28 cellular contexts compared by ENCODE assay signal in genomic region chr3:10277115-10277625, GRCh38. TPM values are rescaled to one million over a fixed set of nuclear protein-coding genes. Genes with fewer than 3 reads are reported as not detected.
DNase-seq lines count a peak whose midpoint lies in the region; ATAC-seq and TF ChIP-seq lines count a peak whose summit lies in the region.
"Had no signal": no experiment of that assay in that cellular context is flagged by ENCODE, and none has a peak within 500 bp of the region (broad histone marks: within the 10 kb centered on the region; RNA-seq: fewer than 3 reads in every experiment).

No MANE protein-coding gene starts in this region.

- DNase-seq in Right ventricle myocardium superior (peak; percentile 16), heart left ventricle (no peak), left lobe of liver (ENCODE audit: low spot score) (no peak), 8988T (no peak)
- DNase-seq in stimulated activated naive B cell treated with anti-CD40 and anti-IgM and Interleukin-4, amounts not matched to agents 10 μg/mL and 1 μg/mL and 100 μg/mL, for 72 hours: no peak
- no peak for DNase-seq in stimulated activated CD4-positive, alpha-beta T cell treated with anti-CD3 and anti-CD28 coated beads, Interleukin-4, amount 100 ng/mL, for 1 hour
- DNase-seq: activated CD4-positive, alpha-beta T cell treated with anti-CD3 and anti-CD28 coated beads, Interleukin-2, amount 50 U/mL, for 4 hours; activated naive CD4-positive, alpha-beta T cell treated with anti-CD3 and anti-CD28 coated beads, Interleukin-2, amount 50 U/mL, for 16 hours; DMS53; esophagus squamous epithelium; hippocampal formation; Kasumi-1; left ventricle myocardium inferior; midbrain; NCI-H1436 treated with DMSO at 0.1 percent for 48 hours; NCI-H2107; NCI-H748 treated with DMSO at 0.1 percent for 48 hours; pancreas; stimulated activated CD4-positive, alpha-beta T cell treated with anti-CD3 and anti-CD28 coated beads, Interleukin-4, amount 100 ng/mL, for 24 hours; stimulated activated naive CD4-positive, alpha-beta T cell; SW 1271 had no signal

- 0 out of 2 replicates have a peak, but pooled peaks cover 3% of the 10 kb centered on the region for H4K20me1 ChIP-seq in KMS-11 (ENCODE audit: insufficient read depth)

- H3K27ac ChIP-seq in heart left ventricle (no peak overlapping the region), KMS-11 (peak overlapping the region; percentile 36; the same call in 1 of the 2 replicates)
- H3K27ac ChIP-seq: ascending aorta, esophagus squamous epithelium, left ventricle myocardium inferior, pancreas, thoracic aorta had no signal

- peaks cover 0 to 82% (median 68%) of the 10 kb centered on the region in 9 donors for H3K36me3 ChIP-seq in heart left ventricle
- H3K36me3 ChIP-seq in KMS-11 (ENCODE audit: insufficient read depth): no peaks in the 10 kb centered on the region

- H2AFZ ChIP-seq in KMS-11 (ENCODE audit: low read depth): no peak overlapping the region

- H3K27me3 ChIP-seq in heart left ventricle: no peaks in the 10 kb centered on the region
- no peaks in the 10 kb centered on the region for H3K27me3 ChIP-seq in KMS-11 (ENCODE audit: insufficient read depth, low read depth)
- H3K27me3 ChIP-seq: ascending aorta, esophagus squamous epithelium, pancreas had no signal

- peaks cover 12 to 27% of the 10 kb centered on the region in 2 donors for H3K4me1 Mint-ChIP-seq in stimulated activated naive B cell treated with anti-CD40 and anti-IgM and Interleukin-4, amounts not matched to agents 10 μg/mL and 1 μg/mL and 100 μg/mL, for 72 hours
- H3K4me1 Mint-ChIP-seq: WTC11 had no signal

- H3K36me3 Mint-ChIP-seq in stimulated activated naive B cell treated with anti-CD40 and anti-IgM and Interleukin-4, amounts not matched to agents 10 μg/mL and 1 μg/mL and 100 μg/mL, for 72 hours: peaks cover 33 to 38% of the 10 kb centered on the region in 2 donors

- ATAC-seq in Right ventricle myocardium superior (ENCODE audit: poor library complexity) (no peak), heart left ventricle (no peak), left lobe of liver (peak; percentile 42)
- ATAC-seq in stimulated activated naive B cell treated with anti-CD40 and anti-IgM and Interleukin-4, amounts not matched to agents 10 μg/mL and 1 μg/mL and 100 μg/mL, for 72 hours (replicated peaks): no peak
- ATAC-seq: HepG2, pancreas, WTC11 had no signal

- no peaks in the 10 kb centered on the region for H3K27me3 Mint-ChIP-seq in stimulated activated naive B cell treated with anti-CD40 and anti-IgM and Interleukin-4, amounts not matched to agents 10 μg/mL and 1 μg/mL and 100 μg/mL, for 72 hours

- peak overlapping the region; percentile 73 for H3K27ac Mint-ChIP-seq in stimulated activated naive B cell treated with anti-CD40 and anti-IgM and Interleukin-4, amounts not matched to agents 10 μg/mL and 1 μg/mL and 100 μg/mL, for 72 hours
- H3K27ac Mint-ChIP-seq: WTC11 had no signal

- no peak overlapping the region for H3K4me3 ChIP-seq in heart left ventricle
- H3K4me3 ChIP-seq in KMS-11 (IDR thresholded peaks at IDR 0.05; ENCODE audit: insufficient read depth, low read depth, low read length): no peak overlapping the region
- H3K4me3 ChIP-seq: ascending aorta, esophagus squamous epithelium, left ventricle myocardium inferior, pancreas, thoracic aorta had no signal

- no peak overlapping the region for H3K4me3 Mint-ChIP-seq in stimulated activated naive B cell treated with anti-CD40 and anti-IgM and Interleukin-4, amounts not matched to agents 10 μg/mL and 1 μg/mL and 100 μg/mL, for 72 hours
- H3K4me3 Mint-ChIP-seq: WTC11 had no signal

- peak overlapping the region; percentile 29; the same call in 1 of the 2 replicates for H3K4me2 ChIP-seq in KMS-11

- no peaks in the 10 kb centered on the region for H3K9me3 Mint-ChIP-seq in stimulated activated naive B cell treated with anti-CD40 and anti-IgM and Interleukin-4, amounts not matched to agents 10 μg/mL and 1 μg/mL and 100 μg/mL, for 72 hours
- H3K9me3 Mint-ChIP-seq: WTC11 had no signal

- no peak for TF ChIP-seq POLR2A in heart left ventricle (IDR thresholded peaks at IDR 0.05)

- intact Hi-C loops in Right ventricle myocardium superior (cut with DNase I) (no loop called here), heart left ventricle (cut with DNase I) (no loop called here)

- H3K9ac ChIP-seq in KMS-11: no peak overlapping the region

- 86 to 89% (median 87%) methylated on average over 3 of the region's 3 CpGs for WGBS in heart left ventricle, 4 donors

- H3K4me1 ChIP-seq in heart left ventricle (peaks cover 0 to 26% (median 16%) of the 10 kb centered on the region in 12 donors), KMS-11 (ENCODE audit: low read depth, poor library complexity, severe bottlenecking) (peaks cover 72% of the 10 kb centered on the region)

- peaks cover 37% of the 10 kb centered on the region; the same call in 1 of the 2 replicates for H3K79me2 ChIP-seq in KMS-11 (ENCODE audit: insufficient read depth, low read depth)

- TF ChIP-seq CTCF in heart left ventricle (IDR thresholded peaks at IDR 0.05) (no peak), KMS-11 (conservative IDR thresholded peaks at IDR 0.05; ENCODE audit: low read depth, low read length) (no peak)

- H3K9me3 ChIP-seq in heart left ventricle: no peaks in the 10 kb centered on the region
- H3K9me3 ChIP-seq: ascending aorta, esophagus squamous epithelium, left ventricle myocardium inferior, pancreas, thoracic aorta had no signal

RNA-seq across cellular contexts. Expression of gene GHRL, which starts 15.6 kb away (rescaled TPM):
- total RNA-seq in Right ventricle myocardium superior (not detected), heart left ventricle (1 to 10 TPM in 1 of 9 donors, under 1 TPM in 2, not detected in 6; 0.42 to 2.1 (median 0.75) TPM), left lobe of liver (0.30 TPM)
- under 1 TPM; 0.18 to 0.61 TPM for polyA plus RNA-seq in heart left ventricle
- total RNA-seq: ascending aorta, frontal cortex, G401 had no signal
- polyA plus RNA-seq: HepG2 had no signal

RNA-seq across cellular contexts. Expression of gene TATDN2, which starts 28.9 kb away (rescaled TPM):
- total RNA-seq in Right ventricle myocardium superior (16.4 TPM), heart left ventricle (10 to 100 TPM; 10.1 to 26.6 (median 16.8) TPM), left lobe of liver (12.9 TPM)
- polyA plus RNA-seq in heart left ventricle: 10 to 100 TPM in 1 of 2 donors, 1 to 10 TPM in 1; 8.6 to 31.6 TPM

RNA-seq across cellular contexts. Expression of gene SEC13, which starts 43.7 kb away (rescaled TPM):
- total RNA-seq in Right ventricle myocardium superior: 50.2 TPM
- total RNA-seq in heart left ventricle: 10 to 100 TPM; 49.7 to 73.6 (median 56.9) TPM
- polyA plus RNA-seq in heart left ventricle: 100 to 1,000 TPM in 1 of 2 donors, 10 to 100 TPM in 1; 49.2 to 164 TPM
- total RNA-seq in left lobe of liver: 67.9 TPM
